Comparison of ENCODE assay signal across 1 cellular context in the genomic region with DNA sequence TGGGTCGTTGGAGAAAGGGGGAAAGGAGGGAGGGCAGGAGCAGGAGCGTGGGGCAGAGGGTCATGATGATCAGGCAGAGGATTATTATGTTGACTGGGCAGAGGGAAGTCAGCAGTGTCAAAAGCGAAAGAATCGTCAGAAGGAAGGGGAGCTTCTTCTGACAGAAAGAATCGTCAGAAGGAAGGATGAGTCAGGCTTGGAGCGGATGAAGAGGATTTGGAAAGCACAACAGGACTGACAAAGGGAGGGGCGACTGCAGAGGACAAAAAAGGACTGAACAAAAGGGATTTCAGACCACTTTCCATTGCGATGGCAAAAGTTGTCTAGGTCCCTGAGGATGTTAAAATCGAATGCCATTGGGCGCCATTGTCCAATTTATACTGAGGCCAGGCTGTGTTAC.
TF ChIP-seq lines count a peak whose summit lies in the region.

No MANE protein-coding gene starts in this region.

TF ChIP-seq in H1, 55 proteins besides CTCF, POLR2A, EP300 and RAD21 (continued from another document):
- no peak for TF ChIP-seq CBX5 (IDR thresholded peaks at IDR 0.05; ENCODE audit: low read depth, low read length)
- TF ChIP-seq, protein P1, sequence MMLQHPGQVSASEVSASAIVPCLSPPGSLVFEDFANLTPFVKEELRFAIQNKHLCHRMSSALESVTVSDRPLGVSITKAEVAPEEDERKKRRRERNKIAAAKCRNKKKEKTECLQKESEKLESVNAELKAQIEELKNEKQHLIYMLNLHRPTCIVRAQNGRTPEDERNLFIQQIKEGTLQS (IDR thresholded peaks at IDR 0.05; ENCODE audit: insufficient read depth, low read depth, low read length) = no peak
- no peak for TF ChIP-seq SRF (IDR thresholded peaks at IDR 0.05; ENCODE audit: low read depth, low read length)
